Comparison of ENCODE assay signal across 1 cellular context in the genomic region with DNA sequence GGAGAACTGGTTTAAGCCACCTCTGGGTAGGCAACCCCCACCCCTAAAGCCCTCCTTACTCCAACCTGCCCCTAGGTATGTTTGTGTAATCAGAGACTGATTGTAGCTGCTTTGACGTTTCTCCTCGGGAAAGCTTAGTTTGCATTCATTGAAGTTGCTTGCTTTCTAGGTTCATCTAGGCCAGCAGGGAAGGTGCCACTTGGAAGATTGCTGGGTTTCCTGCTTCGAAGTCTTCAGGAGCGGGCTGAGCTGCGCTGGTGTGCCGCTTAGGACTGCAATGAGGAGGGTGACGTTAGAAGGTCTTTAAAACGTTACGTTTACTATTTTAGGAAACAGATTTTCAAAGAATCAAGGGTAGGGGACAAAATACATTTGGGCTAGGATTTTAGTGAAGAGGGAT.
TF ChIP-seq lines count a peak whose summit lies in the region.

No MANE protein-coding gene starts in this region.

TF ChIP-seq in IMR-90, 13 proteins besides CTCF, POLR2A, EP300 and RAD21:
- TF ChIP-seq MXI1 (IDR thresholded peaks at IDR 0.05; ENCODE audit: borderline replicate concordance, low read depth, low read length) (no peak), NFE2L2 (IDR thresholded peaks at IDR 0.05; ENCODE audit: low read depth, low read length) (no peak), SMC3 (IDR thresholded peaks at IDR 0.05; ENCODE audit: low read depth, low read length) (no peak), MAFK (IDR thresholded peaks at IDR 0.05; ENCODE audit: low read depth, low read length) (no peak), BHLHE40 (IDR thresholded peaks at IDR 0.05; ENCODE audit: low read depth, low read length) (no peak), MAZ (IDR thresholded peaks at IDR 0.05; ENCODE audit: borderline replicate concordance, low read depth, low read length) (no peak), FOS (IDR thresholded peaks at IDR 0.05; ENCODE audit: low read depth, low read length) (no peak), CHD1 (IDR thresholded peaks at IDR 0.05; ENCODE audit: low read depth, low read length) (no peak), RCOR1 (IDR thresholded peaks at IDR 0.05; ENCODE audit: insufficient replicate concordance, low read length) (no peak), RFX5 (IDR thresholded peaks at IDR 0.05; ENCODE audit: low read depth, low read length) (no peak), CEBPB (IDR thresholded peaks at IDR 0.05; ENCODE audit: low read depth, low read length) (no peak)
- TF ChIP-seq, protein P1, sequence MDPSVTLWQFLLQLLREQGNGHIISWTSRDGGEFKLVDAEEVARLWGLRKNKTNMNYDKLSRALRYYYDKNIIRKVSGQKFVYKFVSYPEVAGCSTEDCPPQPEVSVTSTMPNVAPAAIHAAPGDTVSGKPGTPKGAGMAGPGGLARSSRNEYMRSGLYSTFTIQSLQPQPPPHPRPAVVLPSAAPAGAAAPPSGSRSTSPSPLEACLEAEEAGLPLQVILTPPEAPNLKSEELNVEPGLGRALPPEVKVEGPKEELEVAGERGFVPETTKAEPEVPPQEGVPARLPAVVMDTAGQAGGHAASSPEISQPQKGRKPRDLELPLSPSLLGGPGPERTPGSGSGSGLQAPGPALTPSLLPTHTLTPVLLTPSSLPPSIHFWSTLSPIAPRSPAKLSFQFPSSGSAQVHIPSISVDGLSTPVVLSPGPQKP (IDR thresholded peaks at IDR 0.05; ENCODE audit: borderline replicate concordance, low read depth, low read length): no peak
- TF ChIP-seq, protein P2, sequence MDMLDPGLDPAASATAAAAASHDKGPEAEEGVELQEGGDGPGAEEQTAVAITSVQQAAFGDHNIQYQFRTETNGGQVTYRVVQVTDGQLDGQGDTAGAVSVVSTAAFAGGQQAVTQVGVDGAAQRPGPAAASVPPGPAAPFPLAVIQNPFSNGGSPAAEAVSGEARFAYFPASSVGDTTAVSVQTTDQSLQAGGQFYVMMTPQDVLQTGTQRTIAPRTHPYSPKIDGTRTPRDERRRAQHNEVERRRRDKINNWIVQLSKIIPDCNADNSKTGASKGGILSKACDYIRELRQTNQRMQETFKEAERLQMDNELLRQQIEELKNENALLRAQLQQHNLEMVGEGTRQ (IDR thresholded peaks at IDR 0.05; ENCODE audit: low read depth, low read length): no peak
